Comparison of ENCODE assay signal across 27 cellular contexts in genomic region chr4:119752936-119753335, GRCh38.
"Had no signal": no experiment of that assay in that cellular context is flagged by ENCODE, and none has a peak within 500 bp of the region (broad histone marks: within the 10 kb centered on the region; RNA-seq: fewer than 3 reads in every experiment).

No MANE protein-coding gene starts in this region.

- H3K4me1 ChIP-seq: stomach, suprapubic skin, testis, thyroid gland, transverse colon, upper lobe of left lung, upper lobe of right lung, uterus, vagina had no signal

- ATAC-seq: stimulated activated effector memory CD8-positive, alpha-beta T cell treated with anti-CD3 and anti-CD28 coated beads, Interleukin-12 subunit alpha, Interleukin-12 subunit beta, amount 100 ng/mL, for 72 hours; stimulated activated memory B cell treated with anti-CD40 and anti-IgM and Interleukin-4, amounts not matched to agents 10 μg/mL and 1 μg/mL and 100 μg/mL, for 72 hours; stimulated activated naive B cell treated with anti-CD40 and anti-IgM and Interleukin-4, amounts not matched to agents 10 μg/mL and 1 μg/mL and 100 μg/mL, for 72 hours; stimulated activated naive CD8-positive, alpha-beta T cell treated with anti-CD3 and anti-CD28 coated beads, Interleukin-15, amount 100 ng/mL, for 72 hours; stimulated activated naive CD8-positive, alpha-beta T cell treated with anti-CD3 and anti-CD28 coated beads, Interleukin-15, Interleukin-2, amounts not matched to agents 100 U/mL and 50 U/mL, for 24 hours; upper lobe of right lung had no signal

- DNase-seq: stimulated activated CD4-positive, alpha-beta T cell treated with anti-CD3 and anti-CD28 coated beads, Interleukin-2, amount 100 ng/mL, for 48 hours; stimulated activated CD4-positive, alpha-beta T cell treated with anti-CD3 and anti-CD28 coated beads, Interleukin-4, amount 100 ng/mL, for 1 hour; stimulated activated CD4-positive, alpha-beta T cell treated with anti-CD3 and anti-CD28 coated beads, Interleukin-4, amount 100 ng/mL, for 24 hours; stimulated activated CD4-positive, alpha-beta T cell treated with anti-CD3 and anti-CD28 coated beads, Interleukin-4, amount 100 ng/mL, for 4 hours; stimulated activated CD8-positive, alpha-beta memory T cell treated with anti-CD3 and anti-CD28 coated beads, Interleukin-4, amount 100 ng/mL, for 48 hours; stimulated activated naive B cell treated with anti-CD40 and anti-IgM and Interleukin-4, amounts not matched to agents 10 μg/mL and 1 μg/mL and 100 μg/mL, for 72 hours; stimulated activated naive CD4-positive, alpha-beta T cell; stimulated activated naive CD4-positive, alpha-beta T cell treated with Interleukin-2 at 50 U/mL for 16 hours; stimulated activated naive CD8-positive, alpha-beta T cell treated with anti-CD3 and anti-CD28 coated beads, Interleukin-15, amount 100 ng/mL, for 72 hours; stimulated activated naive CD8-positive, alpha-beta T cell treated with anti-CD3 and anti-CD28 coated beads, Interleukin-15, Interleukin-2, amounts not matched to agents 100 U/mL and 50 U/mL, for 24 hours; stomach; substantia nigra; testis; thyroid gland; tibial artery; transverse colon; trophoblast cell; upper lobe of left lung; upper lobe of right lung; uterus had no signal

- H3K36me3 ChIP-seq: stomach, suprapubic skin, thoracic aorta, thyroid gland, tibial artery, tibial nerve, transverse colon, upper lobe of left lung, upper lobe of right lung, uterus, vagina had no signal

- H3K4me3 ChIP-seq: stomach, suprapubic skin, testis, thoracic aorta, thyroid gland, tibial artery, tibial nerve, transverse colon, upper lobe of left lung, upper lobe of right lung, uterus, vagina had no signal

- H3K27ac ChIP-seq: stomach, suprapubic skin, testis, thoracic aorta, thyroid gland, tibial artery, transverse colon, upper lobe of left lung, upper lobe of right lung, uterus, vagina had no signal

- FAIRE-seq: urothelium cell line had no signal

- H3K27me3 ChIP-seq: stomach, suprapubic skin, testis, thyroid gland, tibial artery, tibial nerve, transverse colon, upper lobe of left lung, upper lobe of right lung, uterus, vagina had no signal

- H3K9me3 ChIP-seq: stomach, suprapubic skin, testis, thoracic aorta, thyroid gland, tibial artery, tibial nerve, transverse colon, upper lobe of left lung, upper lobe of right lung, uterus, vagina had no signal
